ENCODE assay signal across 24 cellular contexts in the genomic region with DNA sequence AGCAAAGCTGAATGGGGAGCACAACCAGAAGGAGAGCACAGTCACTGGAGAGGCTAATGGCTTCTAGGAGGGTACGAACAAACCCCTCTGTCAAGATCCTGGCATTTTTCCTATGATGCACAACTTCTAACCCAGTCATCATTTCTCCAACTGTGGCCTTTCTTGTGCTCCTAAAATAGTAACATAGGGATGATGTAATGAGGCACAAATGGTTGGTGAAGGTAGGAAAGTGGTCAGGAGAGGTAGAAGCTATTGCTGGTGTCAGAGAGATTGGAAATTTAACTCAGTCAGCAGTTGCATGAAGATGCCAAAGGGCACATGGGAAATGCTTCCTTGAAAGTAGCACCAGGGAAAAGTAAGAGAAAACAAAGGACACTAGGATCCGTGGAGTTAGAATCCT.
"Had no signal": no experiment of that assay in that cellular context is flagged by ENCODE, and none has a peak within 500 bp of the region (broad histone marks: within the 10 kb centered on the region; RNA-seq: fewer than 3 reads in every experiment).

No MANE protein-coding gene starts in this region.

- H3K36me3 ChIP-seq: gastroesophageal sphincter, heart left ventricle, left lung, prostate gland, thoracic aorta, tibial nerve, upper lobe of right lung, uterus had no signal

- H3K27me3 ChIP-seq: foreskin keratinocyte, gastroesophageal sphincter, heart left ventricle, hepatocyte, left lung, tibial nerve, upper lobe of right lung, uterus had no signal

- ATAC-seq: effector memory CD8-positive, alpha-beta T cell; foreskin keratinocyte; gastroesophageal sphincter; heart left ventricle; left cardiac atrium; left lung; naive thymus-derived CD8-positive, alpha-beta T cell; right cardiac atrium; stimulated activated naive B cell treated with anti-CD40 and anti-IgM and Interleukin-4, amounts not matched to agents 10 μg/mL and 1 μg/mL and 100 μg/mL, for 72 hours; upper lobe of right lung had no signal

- H3K79me2 ChIP-seq: hepatocyte had no signal

- H3K4me1 ChIP-seq: gastroesophageal sphincter, heart left ventricle, left lung, prostate gland, upper lobe of right lung, uterus had no signal

- FAIRE-seq: kidney, small intestine had no signal

- H3K4me3 ChIP-seq: gastroesophageal sphincter, heart left ventricle, hepatocyte, left lung, prostate gland, thoracic aorta, tibial nerve, upper lobe of right lung, uterus had no signal

- DNase-seq: cortex of kidney; effector memory CD8-positive, alpha-beta T cell; foreskin keratinocyte; heart left ventricle; kidney; left cardiac atrium; mesenchymal stem cell; midbrain; naive thymus-derived CD8-positive, alpha-beta T cell; nephron progenitor cell; nucleus accumbens; right cardiac atrium; small intestine; stimulated activated CD4-positive, alpha-beta T cell treated with anti-CD3 and anti-CD28 coated beads, Interleukin-15, amount 100 ng/mL, for 24 hours; stimulated activated CD4-positive, alpha-beta T cell treated with anti-CD3 and anti-CD28 coated beads, Interleukin-2, amount 100 ng/mL, for 48 hours; stimulated activated naive B cell treated with anti-CD40 and anti-IgM and Interleukin-4, amounts not matched to agents 10 μg/mL and 1 μg/mL and 100 μg/mL, for 72 hours; upper lobe of right lung; uterus had no signal

- H3K27ac ChIP-seq: foreskin keratinocyte, gastroesophageal sphincter, heart left ventricle, hepatocyte, left lung, prostate gland, thoracic aorta, tibial nerve, upper lobe of right lung, uterus had no signal

- H3K9me3 ChIP-seq: gastroesophageal sphincter, heart left ventricle, left lung, prostate gland, thoracic aorta, tibial nerve, upper lobe of right lung, uterus had no signal

- H3K4me2 ChIP-seq: hepatocyte had no signal

- H2AFZ ChIP-seq: hepatocyte had no signal
